8 cellular contexts compared by ENCODE assay signal in genomic region chr17:7404737-7405412, GRCh38. TPM values are rescaled to one million over a fixed set of nuclear protein-coding genes. Genes with fewer than 3 reads are reported as not detected.
DNase-seq lines count a peak whose midpoint lies in the region; ATAC-seq lines count a peak whose summit lies in the region.

No MANE protein-coding gene starts in this region.

- H3K9me3 Mint-ChIP-seq in activated naive CD4-positive, alpha-beta T cell treated with anti-CD3 and anti-CD28 coated beads for 36 hours = no peaks in the 10 kb centered on the region

- peak overlapping the region; percentile 93 for H3K27ac Mint-ChIP-seq in activated naive CD4-positive, alpha-beta T cell treated with anti-CD3 and anti-CD28 coated beads for 36 hours

- DNase-seq in AG20443 (ENCODE audit: low spot score) (peak; percentile 89), NCI-H1092 treated with DMSO at 0.1 percent for 48 hours (lab: John Stamatoyannopoulos, UW) (peak; percentile 8), cardiac septum (ENCODE audit: low spot score) (peak; percentile 81), retina (peak; percentile 47), amniotic stem cell (lab: John Stamatoyannopoulos, UW) (no peak)
- no peak for DNase-seq in activated naive CD4-positive, alpha-beta T cell treated with anti-CD3 and anti-CD28 coated beads for 36 hours

- peaks cover 4% of the 10 kb centered on the region for H3K36me3 Mint-ChIP-seq in activated naive CD4-positive, alpha-beta T cell treated with anti-CD3 and anti-CD28 coated beads for 36 hours (ENCODE audit: low read depth)

- H3K4me3 Mint-ChIP-seq in activated naive CD4-positive, alpha-beta T cell treated with anti-CD3 and anti-CD28 coated beads for 36 hours = peak overlapping the region; percentile 93

- ATAC-seq in GM21423 (IDR thresholded peaks at IDR 0.05; ENCODE audit: unreplicated experiment) = peak; percentile 7
- no peak for ATAC-seq in GM18870 (IDR thresholded peaks at IDR 0.05; ENCODE audit: unreplicated experiment)

- CTCF ChIA-PET in activated naive CD4-positive, alpha-beta T cell treated with anti-CD3 and anti-CD28 coated beads for 36 hours (lab: Charles Lee) = interaction anchor here (0.7 to 1.9 kb wide), 2 partner anchors 32 to 108 kb away, joined by 3 to 8 read pairs; no protein-coding TSS in a partner anchor

- H3K27me3 Mint-ChIP-seq in activated naive CD4-positive, alpha-beta T cell treated with anti-CD3 and anti-CD28 coated beads for 36 hours (ENCODE audit: low read depth) = peaks cover 2% of the 10 kb centered on the region

- intact Hi-C loops in activated naive CD4-positive, alpha-beta T cell treated with anti-CD3 and anti-CD28 coated beads for 36 hours (cut with micrococcal nuclease) = loop anchor here (1.0 to 5.0 kb wide), 11 partner anchors 11 to 281 kb away; partner anchors contain the start of genes ACADVL, DLG4, EIF5A and KCTD11
- intact Hi-C loops in cardiac septum (cut with DNase I) = loop anchor here (1.0 to 5.0 kb wide), 3 partner anchors 54 to 442 kb away; partner anchors contain the start of gene SENP3

- H3K4me1 Mint-ChIP-seq in activated naive CD4-positive, alpha-beta T cell treated with anti-CD3 and anti-CD28 coated beads for 36 hours (ENCODE audit: low read depth) = peaks cover 19% of the 10 kb centered on the region

RNA-seq across cellular contexts. Expression of gene TMEM256, which starts 1.0 kb away (rescaled TPM):
- total RNA-seq in activated naive CD4-positive, alpha-beta T cell treated with anti-CD3 and anti-CD28 coated beads for 36 hours = 10 to 100 TPM; 65.6 to 66.3 TPM
- 67.7 TPM for total RNA-seq in cardiac septum

RNA-seq across cellular contexts. Expression of gene NLGN2, which starts 2.8 kb away (rescaled TPM):
- total RNA-seq in activated naive CD4-positive, alpha-beta T cell treated with anti-CD3 and anti-CD28 coated beads for 36 hours = 1 to 10 TPM; 7.7 to 8.9 TPM
- total RNA-seq in cardiac septum = 11.0 TPM

RNA-seq across cellular contexts. Expression of gene PLSCR3, which starts 10.6 kb away (rescaled TPM):
- total RNA-seq in activated naive CD4-positive, alpha-beta T cell treated with anti-CD3 and anti-CD28 coated beads for 36 hours = 10 to 100 TPM; 58.6 to 59.4 TPM
- 16.8 TPM for total RNA-seq in cardiac septum

RNA-seq across cellular contexts. Expression of gene SPEM1, which starts 15.2 kb away (rescaled TPM):
- not detected for total RNA-seq in activated naive CD4-positive, alpha-beta T cell treated with anti-CD3 and anti-CD28 coated beads for 36 hours
- not detected for total RNA-seq in cardiac septum

RNA-seq across cellular contexts. Expression of gene SPEM2, which starts 20.5 kb away (rescaled TPM):
- not detected for total RNA-seq in activated naive CD4-positive, alpha-beta T cell treated with anti-CD3 and anti-CD28 coated beads for 36 hours
- total RNA-seq in cardiac septum = not detected

Comparison
In these comparisons a context has a peak if more than half of its experiments do, and no peak if none do; other contexts are left out.
1. DNase-seq: peak in AG20443 (single experiment), NCI-H1092 treated with DMSO at 0.1 percent for 48 hours (single experiment), cardiac septum (single experiment) and retina (single experiment); none in activated naive CD4-positive, alpha-beta T cell treated with anti-CD3 and anti-CD28 coated beads for 36 hours (single experiment) and amniotic stem cell (single experiment).